Comparison of ENCODE assay signal across 8 cellular contexts in genomic region chr22:46578251-46578823, GRCh38. TPM values are rescaled to one million over a fixed set of nuclear protein-coding genes. Genes with fewer than 3 reads are reported as not detected.
DNase-seq lines count a peak whose midpoint lies in the region; ATAC-seq and TF ChIP-seq lines count a peak whose summit lies in the region.

No MANE protein-coding gene starts in this region.

- no peaks in the 10 kb centered on the region for H3K27me3 ChIP-seq in liver (ENCODE audit: control insufficient read depth in 4 of 4, insufficient read depth in 4 of 4, low read length in 3 of 4)

- in situ Hi-C loops in astrocyte of the spinal cord (cut with HindIII; ENCODE audit: low sequenced_read_pairs), result no loop called here

- no peaks in the 10 kb centered on the region for H3K36me3 ChIP-seq in liver (ENCODE audit: control insufficient read depth in 4 of 4, insufficient read depth in 3 of 4, low read depth in 1 of 4, low read length in 3 of 4)

- no peak for TF ChIP-seq CTCF in astrocyte of the spinal cord (IDR thresholded peaks at IDR 0.05; ENCODE audit: low read depth, low read length)
- TF ChIP-seq CTCF in liver (IDR thresholded peaks at IDR 0.05; ENCODE audit: low read depth, low read length, missing input control), result no peak

- ATAC-seq in HG03196 (IDR thresholded peaks at IDR 0.05; ENCODE audit: unreplicated experiment) (no peak), HG02970 (IDR thresholded peaks at IDR 0.05; ENCODE audit: low FRiP score, unreplicated experiment) (no peak)

- H3K27me3 Mint-ChIP-seq in T-helper 1 cell treated with Interleukin-12 subunit alpha and Interleukin-12 subunit beta and Interleukin-4 antibody, amounts not matched to agents 30 μg/mL and 1 μg/mL, for 36 hours (ENCODE audit: low read depth), result no peaks in the 10 kb centered on the region

- H3K36me3 Mint-ChIP-seq in T-helper 1 cell treated with Interleukin-12 subunit alpha and Interleukin-12 subunit beta and Interleukin-4 antibody, amounts not matched to agents 30 μg/mL and 1 μg/mL, for 36 hours (ENCODE audit: low read depth), result no peaks in the 10 kb centered on the region

- H3K4me3 Mint-ChIP-seq in T-helper 1 cell treated with Interleukin-12 subunit alpha and Interleukin-12 subunit beta and Interleukin-4 antibody, amounts not matched to agents 30 μg/mL and 1 μg/mL, for 36 hours, result peak overlapping the region; percentile 87

- H3K9ac ChIP-seq in liver (ENCODE audit: low read depth in 1 of 2, low read length in 2 of 2), result no peak overlapping the region

- peak overlapping the region; percentile 16 to 60 for H3K27ac ChIP-seq in liver (ENCODE audit: low read depth in 1 of 2, low read length in 2 of 2)
- H3K27ac ChIP-seq in temporal lobe (ENCODE audit: low read depth, low read length), result peak overlapping the region; percentile 40

- no peaks in the 10 kb centered on the region for H3K9me3 Mint-ChIP-seq in T-helper 1 cell treated with Interleukin-12 subunit alpha and Interleukin-12 subunit beta and Interleukin-4 antibody, amounts not matched to agents 30 μg/mL and 1 μg/mL, for 36 hours

- WGBS in liver, result 59% methylated on average over 9 of the region's 9 CpGs

- H3K9me3 ChIP-seq in liver (ENCODE audit: control insufficient read depth in 4 of 4, low read length in 3 of 4), result no peaks in the 10 kb centered on the region

- peaks cover 32 to 68% (median 52%) of the 10 kb centered on the region in 4 donors for H3K4me1 ChIP-seq in liver (ENCODE audit: control insufficient read depth in 4 of 4, insufficient read depth in 4 of 4, low read length in 3 of 4)

- peak overlapping the region; percentile 65 for H3K27ac Mint-ChIP-seq in T-helper 1 cell treated with Interleukin-12 subunit alpha and Interleukin-12 subunit beta and Interleukin-4 antibody, amounts not matched to agents 30 μg/mL and 1 μg/mL, for 36 hours

- peaks cover 48% of the 10 kb centered on the region for H3K4me1 Mint-ChIP-seq in T-helper 1 cell treated with Interleukin-12 subunit alpha and Interleukin-12 subunit beta and Interleukin-4 antibody, amounts not matched to agents 30 μg/mL and 1 μg/mL, for 36 hours (ENCODE audit: low read depth)

- H3K4me3 ChIP-seq in astrocyte of the spinal cord (ENCODE audit: low read depth, low read length) (peak overlapping the region; percentile 62), liver (ENCODE audit: low read depth in 1 of 3, low read length in 3 of 3) (peak overlapping the region in 2 of 3 donors; percentile 67 to 83)

- DNase-seq in T-helper 1 cell (no peak), astrocyte of the spinal cord (ENCODE audit: low read depth, low spot score) (no peak), RKO (ENCODE audit: low spot score) (no peak)

- no peak for TF ChIP-seq RAD21 in liver (IDR thresholded peaks at IDR 0.05)

TF ChIP-seq in liver, 16 proteins besides CTCF, POLR2A, EP300 and RAD21:
- peak in 1 of 2 donors; percentile 21 for TF ChIP-seq HNF4A (conservative IDR thresholded peaks at IDR 0.05)
- peak in 1 of 2 donors; percentile 27 for TF ChIP-seq RXRA (IDR thresholded peaks at IDR 0.05)
- no peak for TF ChIP-seq REST (IDR thresholded peaks at IDR 0.05)

RNA-seq across cellular contexts. Expression of gene CELSR1, which starts 40.9 kb away (rescaled TPM):
- total RNA-seq in liver, result 1 to 10 TPM in 1 of 2 donors, under 1 TPM in 1; 0.37 to 1.6 TPM
- 1 to 10 TPM; 1.1 to 1.6 TPM for polyA plus RNA-seq in liver
- total RNA-seq in temporal lobe, result 3.9 TPM

RNA-seq across cellular contexts. Expression of gene GRAMD4, which starts 41.8 kb away (rescaled TPM):
- total RNA-seq in liver (10 to 100 TPM; 15.9 to 27.3 TPM), temporal lobe (48.7 TPM)
- polyA plus RNA-seq in liver, result 10 to 100 TPM in 1 of 2 donors, 1 to 10 TPM in 1; 2.7 to 53.5 TPM
